15 cellular contexts compared by ENCODE assay signal in genomic region chr7:28301148-28301641, GRCh38.
A peak's percentile ranks its signal among the peaks of the same experiment; 100 is the strongest.
DNase-seq lines count a peak whose midpoint lies in the region; ATAC-seq and TF ChIP-seq lines count a peak whose summit lies in the region.
"Had no signal": no experiment of that assay in that cellular context is flagged by ENCODE, and none has a peak within 500 bp of the region (broad histone marks: within the 10 kb centered on the region; RNA-seq: fewer than 3 reads in every experiment).

No MANE protein-coding gene starts in this region.

- intact Hi-C loops in heart right ventricle (cut with DNase I) (loop anchor here in 4 of 10 donors (5.0 to 10.0 kb wide), 4 partner anchors 84 to 574 kb away; no protein-coding TSS in a partner anchor), right cardiac atrium (cut with DNase I) (loop anchor here in 1 of 4 donors (10.0 kb wide), 1 partner anchor 554 kb away; no protein-coding TSS in a partner anchor)
- intact Hi-C loops in activated naive CD4-positive, alpha-beta T cell treated with anti-CD3 and anti-CD28 coated beads for 36 hours (cut with micrococcal nuclease): no loop called here

- H3K36me3 Mint-ChIP-seq in activated T-cell treated with anti-CD3 and anti-CD28 coated beads, Interleukin-2, amount 50 U/mL, for 72 hours (ENCODE audit: insufficient read depth in 2 of 2): no peaks in the 10 kb centered on the region
- H3K36me3 Mint-ChIP-seq in activated naive CD4-positive, alpha-beta T cell treated with anti-CD3 and anti-CD28 coated beads for 36 hours (ENCODE audit: low read depth): no peaks in the 10 kb centered on the region

- TF ChIP-seq CTCF in heart right ventricle (IDR thresholded peaks at IDR 0.05): no peak

- no peaks in the 10 kb centered on the region for H3K4me1 Mint-ChIP-seq in activated T-cell treated with anti-CD3 and anti-CD28 coated beads, Interleukin-2, amount 50 U/mL, for 72 hours (ENCODE audit: low read depth)
- no peaks in the 10 kb centered on the region for H3K4me1 Mint-ChIP-seq in activated naive CD4-positive, alpha-beta T cell treated with anti-CD3 and anti-CD28 coated beads for 36 hours (ENCODE audit: low read depth)

- H3K23ac ChIP-seq in mesenchymal stem cell (ENCODE audit: low read length in 2 of 2): no peak overlapping the region

- no peak overlapping the region for H3K27ac ChIP-seq in heart right ventricle
- no peak overlapping the region for H3K27ac ChIP-seq in right cardiac atrium (ENCODE audit: low read length)
- H3K27ac ChIP-seq in esophagus (ENCODE audit: low read depth in 2 of 2, low read length in 1 of 2): peak overlapping the region; percentile 33 to 49
- no peak overlapping the region for H3K27ac ChIP-seq in mesenchymal stem cell (ENCODE audit: low read length, poor library complexity, severe bottlenecking)
- H3K27ac ChIP-seq: A549, tibial nerve had no signal

- CTCF ChIA-PET in activated naive CD4-positive, alpha-beta T cell treated with anti-CD3 and anti-CD28 coated beads for 36 hours (lab: Charles Lee): interaction anchor here (0.7 kb wide), 1 partner anchor 336 kb away, joined by 3 read pairs; no protein-coding TSS in a partner anchor

- H3K79me1 ChIP-seq in mesenchymal stem cell (replicated peaks; ENCODE audit: low read length, poor library complexity, severe bottlenecking): no peaks in the 10 kb centered on the region

- no peak overlapping the region for H2BK12ac ChIP-seq in mesenchymal stem cell (ENCODE audit: low read length in 2 of 2)

- H3K18ac ChIP-seq in mesenchymal stem cell (ENCODE audit: low read depth in 1 of 2, low read length in 2 of 2): no peak overlapping the region

- H4K8ac ChIP-seq in mesenchymal stem cell (ENCODE audit: low read length): no peak overlapping the region

- peaks cover 0 to 13% (median 0%) of the 10 kb centered on the region in 9 donors for H3K4me1 ChIP-seq in heart right ventricle
- no peaks in the 10 kb centered on the region for H3K4me1 ChIP-seq in right cardiac atrium (ENCODE audit: control insufficient read depth, insufficient read depth, low read length)
- no peaks in the 10 kb centered on the region for H3K4me1 ChIP-seq in esophagus (ENCODE audit: control insufficient read depth in 2 of 2, insufficient read depth in 2 of 2, low read length in 1 of 2)
- H3K4me1 ChIP-seq in mesenchymal stem cell (ENCODE audit: control insufficient read depth, insufficient read depth, low read depth, low read length): no peaks in the 10 kb centered on the region
- H3K4me1 ChIP-seq: tibial nerve had no signal

- H3K4me3 ChIP-seq in heart right ventricle (no peak overlapping the region), right cardiac atrium (ENCODE audit: low read length) (no peak overlapping the region), esophagus (ENCODE audit: low read depth in 1 of 2, low read length in 2 of 2) (no peak overlapping the region), mesenchymal stem cell (ENCODE audit: insufficient read depth in 1 of 2, low read depth in 1 of 2, low read length in 2 of 2) (no peak overlapping the region)
- H3K4me3 ChIP-seq: A549, tibial nerve had no signal

- H2BK15ac ChIP-seq in mesenchymal stem cell (ENCODE audit: low read depth, poor library complexity, severe bottlenecking): no peak overlapping the region

- H2AFZ ChIP-seq in mesenchymal stem cell (ENCODE audit: low read depth, low read length): no peak overlapping the region

- H3K4me3 Mint-ChIP-seq in activated T-cell treated with anti-CD3 and anti-CD28 coated beads, Interleukin-2, amount 50 U/mL, for 72 hours: no peak overlapping the region
- H3K4me3 Mint-ChIP-seq in activated naive CD4-positive, alpha-beta T cell treated with anti-CD3 and anti-CD28 coated beads for 36 hours: no peak overlapping the region

- no peak overlapping the region for H2BK5ac ChIP-seq in mesenchymal stem cell (ENCODE audit: low read depth, low read length, poor library complexity, severe bottlenecking)

- no peak overlapping the region for H4K91ac ChIP-seq in mesenchymal stem cell (ENCODE audit: low read length)

- H2AK5ac ChIP-seq in mesenchymal stem cell (ENCODE audit: low read length, severe bottlenecking): no peak overlapping the region

- ATAC-seq in heart right ventricle: peak in 6 of 8 donors; percentile 27 to 73 (median 34)
- no peak for ATAC-seq in right cardiac atrium
- ATAC-seq in activated T-cell treated with anti-CD3 and anti-CD28 coated beads, Interleukin-2, amount 50 U/mL, for 72 hours (replicated peaks in 1 of 2): no peak
- no peak for ATAC-seq in HG03196 (IDR thresholded peaks at IDR 0.05; ENCODE audit: unreplicated experiment)
- ATAC-seq: A549 had no signal

- H3K9me3 ChIP-seq in heart right ventricle: no peaks in the 10 kb centered on the region
- H3K9me3 ChIP-seq in right cardiac atrium (ENCODE audit: control insufficient read depth, low read length): no peaks in the 10 kb centered on the region
- no peaks in the 10 kb centered on the region for H3K9me3 ChIP-seq in esophagus (ENCODE audit: control insufficient read depth in 2 of 2, insufficient read depth in 1 of 2, low read depth in 1 of 2, low read length in 1 of 2)
- H3K9me3 ChIP-seq in mesenchymal stem cell (ENCODE audit: control insufficient read depth, low read length): no peaks in the 10 kb centered on the region
- H3K9me3 ChIP-seq: A549, tibial nerve had no signal

- H3K9me3 Mint-ChIP-seq in activated T-cell treated with anti-CD3 and anti-CD28 coated beads, Interleukin-2, amount 50 U/mL, for 72 hours: no peaks in the 10 kb centered on the region
- H3K9me3 Mint-ChIP-seq in activated naive CD4-positive, alpha-beta T cell treated with anti-CD3 and anti-CD28 coated beads for 36 hours: no peaks in the 10 kb centered on the region

- no peak for DNase-seq in heart right ventricle
- no peak for DNase-seq in right cardiac atrium
- DNase-seq in mesenchymal stem cell: no peak
- DNase-seq in activated T-cell treated with anti-CD3 and anti-CD28 coated beads, Interleukin-2, amount 50 U/mL, for 72 hours: no peak
- no peak for DNase-seq in cerebellar nuclear complex (lab: John Stamatoyannopoulos, UW)
- no peak for DNase-seq in activated naive CD4-positive, alpha-beta T cell treated with anti-CD3 and anti-CD28 coated beads for 36 hours
- DNase-seq: activated T-cell treated with anti-CD3 and anti-CD28 coated beads for 4 hours, anterior cingulate cortex, NCI-H1048, NCI-H446 treated with DMSO at 0.1 percent for 48 hours, SIG-M5 had no signal

- no peak overlapping the region for H3K14ac ChIP-seq in mesenchymal stem cell (ENCODE audit: low read length in 2 of 2)

- peak overlapping the region; percentile 75 for H3K9ac ChIP-seq in mesenchymal stem cell (ENCODE audit: low read length)

- no peak overlapping the region for H3K4me2 ChIP-seq in mesenchymal stem cell (ENCODE audit: low read length, poor library complexity, severe bottlenecking)
- H3K4me2 ChIP-seq: A549 had no signal

- H3K4ac ChIP-seq in mesenchymal stem cell (ENCODE audit: low read depth in 1 of 2, low read length in 2 of 2): no peak overlapping the region

- no peak overlapping the region for H2BK120ac ChIP-seq in mesenchymal stem cell (ENCODE audit: low read depth, low read length)

- H3K27me3 ChIP-seq in heart right ventricle (no peaks in the 10 kb centered on the region), right cardiac atrium (ENCODE audit: control insufficient read depth, insufficient read depth) (no peaks in the 10 kb centered on the region), esophagus (ENCODE audit: control insufficient read depth in 1 of 2, insufficient read depth in 2 of 2, low read length in 2 of 2) (no peaks in the 10 kb centered on the region), mesenchymal stem cell (ENCODE audit: control insufficient read depth in 1 of 2, insufficient read depth in 1 of 2, low read length in 2 of 2) (no peaks in the 10 kb centered on the region)
- H3K27me3 ChIP-seq: tibial nerve had no signal

- 53 to 67% methylated on average over 5 of the region's 5 CpGs for WGBS in heart right ventricle, 2 donors
- WGBS in right cardiac atrium: 72% methylated on average over 5 of the region's 5 CpGs
- WGBS in esophagus, 2 donors: 41 to 52% methylated on average over 5 of the region's 5 CpGs
- WGBS in mesenchymal stem cell: 93% methylated on average over 4 of the region's 5 CpGs

- no peak overlapping the region for H3K27ac Mint-ChIP-seq in activated T-cell treated with anti-CD3 and anti-CD28 coated beads, Interleukin-2, amount 50 U/mL, for 72 hours
- H3K27ac Mint-ChIP-seq in activated naive CD4-positive, alpha-beta T cell treated with anti-CD3 and anti-CD28 coated beads for 36 hours: no peak overlapping the region

- H3K27me3 Mint-ChIP-seq in activated T-cell treated with anti-CD3 and anti-CD28 coated beads, Interleukin-2, amount 50 U/mL, for 72 hours (ENCODE audit: low read depth): peaks cover 42% of the 10 kb centered on the region
- peaks cover 10% of the 10 kb centered on the region for H3K27me3 Mint-ChIP-seq in activated naive CD4-positive, alpha-beta T cell treated with anti-CD3 and anti-CD28 coated beads for 36 hours (ENCODE audit: low read depth)

- no peaks in the 10 kb centered on the region for H3K36me3 ChIP-seq in heart right ventricle
- H3K36me3 ChIP-seq in esophagus (ENCODE audit: control insufficient read depth in 2 of 2, insufficient read depth in 2 of 2, low read length in 1 of 2): no peaks in the 10 kb centered on the region
- no peaks in the 10 kb centered on the region for H3K36me3 ChIP-seq in mesenchymal stem cell (ENCODE audit: control insufficient read depth in 1 of 2, insufficient read depth in 2 of 2, low read depth in 1 of 2, low read length in 2 of 2)
- H3K36me3 ChIP-seq: tibial nerve had no signal

Comparison
In these comparisons a context has a peak if more than half of its experiments do, and no peak if none do; other contexts are left out.
1. ATAC-seq: peak in heart right ventricle (6 of 8); none in right cardiac atrium (0 of 2), activated T-cell treated with anti-CD3 and anti-CD28 coated beads, Interleukin-2, amount 50 U/mL, for 72 hours (0 of 2) and HG03196 (single experiment).
2. H3K27ac ChIP-seq: peak in esophagus (2 of 2); none in heart right ventricle (0 of 10), right cardiac atrium (single experiment) and mesenchymal stem cell (single experiment).